In genomic region chr12:31203261-31203660, GRCh38 we compare ENCODE assay signal across 18 cellular contexts.
DNase-seq lines count a peak whose midpoint lies in the region; ATAC-seq, FAIRE-seq and TF ChIP-seq lines count a peak whose summit lies in the region.
"Had no signal": no experiment of that assay in that cellular context is flagged by ENCODE, and none has a peak within 500 bp of the region (broad histone marks: within the 10 kb centered on the region; RNA-seq: fewer than 3 reads in every experiment).

No MANE protein-coding gene starts in this region.

- ATAC-seq in PC-3 (peak; percentile 64), GM21447 (IDR thresholded peaks at IDR 0.05; ENCODE audit: unreplicated experiment) (no peak), left cardiac atrium (no peak)
- ATAC-seq: A549; CD8-positive, alpha-beta T cell; K562 had no signal

- WGBS in suprapubic skin: 78% methylated on average over 1 of the region's 1 CpG

- H3K36me3 ChIP-seq in PC-3 (ENCODE audit: low read depth, low read length): no peaks in the 10 kb centered on the region
- H3K36me3 ChIP-seq in bronchial epithelial cell (ENCODE audit: control insufficient read depth, insufficient read depth, low read length): no peaks in the 10 kb centered on the region
- H3K36me3 ChIP-seq in suprapubic skin: no peaks in the 10 kb centered on the region
- H3K36me3 ChIP-seq: BE2C had no signal

- TF ChIP-seq POLR2A in suprapubic skin (IDR thresholded peaks at IDR 0.05): no peak

- intact Hi-C loops in PC-3 (cut with micrococcal nuclease) (no loop called here), left cardiac atrium (cut with DNase I) (no loop called here)

- no peak for TF ChIP-seq CTCF in PC-3 (conservative IDR thresholded peaks at IDR 0.05; ENCODE audit: low read depth, low read length)
- no peak for TF ChIP-seq CTCF in bronchial epithelial cell (IDR thresholded peaks at IDR 0.05; ENCODE audit: insufficient read depth, low read length, severe bottlenecking)
- no peak for TF ChIP-seq CTCF in suprapubic skin (IDR thresholded peaks at IDR 0.05)

- POLR2A ChIA-PET in PC-3 (lab: Charles Lee; ENCODE audit: unreplicated experiment): no interaction called here

- H3K4me3 ChIP-seq in PC-3 (ENCODE audit: low read length) (no peak overlapping the region), bronchial epithelial cell (ENCODE audit: low read depth, low read length) (no peak overlapping the region), suprapubic skin (no peak overlapping the region)
- H3K4me3 ChIP-seq: A549, GM23248, K562 had no signal

- H3K4me1 ChIP-seq in PC-3 (ENCODE audit: insufficient read depth, low read length) (peaks cover 55% of the 10 kb centered on the region), suprapubic skin (peaks cover 18% of the 10 kb centered on the region)
- H3K4me1 ChIP-seq: BE2C had no signal

- no TSS peak for BruUV-seq in PC-3 (replicated peaks; lab: Mats Ljungman, UMichigan)

- H2AFZ ChIP-seq in PC-3 (ENCODE audit: low read length): no peak overlapping the region; the same call in 1 of the 2 replicates
- H2AFZ ChIP-seq: GM23248 had no signal

- peak overlapping the region; percentile 34 for H3K4me2 ChIP-seq in PC-3 (ENCODE audit: low read length)
- H3K4me2 ChIP-seq: A549 had no signal

- no peaks in the 10 kb centered on the region for H3F3A ChIP-seq in PC-3 (ENCODE audit: low read length, unreplicated experiment)

- no peaks in the 10 kb centered on the region for H3K27me3 ChIP-seq in PC-3 (ENCODE audit: low read length)
- no peaks in the 10 kb centered on the region for H3K27me3 ChIP-seq in bronchial epithelial cell (ENCODE audit: control insufficient read depth, insufficient read depth, low read length)
- peaks cover 3% of the 10 kb centered on the region for H3K27me3 ChIP-seq in suprapubic skin

- CTCF ChIA-PET in PC-3 (lab: Charles Lee): no interaction called here

- no peak for TF ChIP-seq EP300 in suprapubic skin (IDR thresholded peaks at IDR 0.05)

- no peak for FAIRE-seq in bronchial epithelial cell (lab: Jason Lieb, UNC)
- FAIRE-seq: A549, K562 had no signal

- H3K79me2 ChIP-seq in PC-3 (ENCODE audit: low read length): no peaks in the 10 kb centered on the region

- H3K9me2 ChIP-seq in PC-3 (replicated peaks; ENCODE audit: low read length): no peaks in the 10 kb centered on the region

- H3K9ac ChIP-seq in PC-3 (ENCODE audit: low read length): peak overlapping the region; percentile 42
- H3K9ac ChIP-seq: GM23248 had no signal

- H3K27ac ChIP-seq in PC-3 (ENCODE audit: low read length): peak overlapping the region; percentile 76
- H3K27ac ChIP-seq in suprapubic skin: no peak overlapping the region
- H3K27ac ChIP-seq: A549, C4-2B, GM23248 had no signal

- H4K20me1 ChIP-seq in PC-3 (ENCODE audit: low read length): no peaks in the 10 kb centered on the region

- DNase-seq in DMS53 treated with DMSO at 0.1 percent for 48 hours (lab: John Stamatoyannopoulos, UW; ENCODE audit: unreplicated experiment) (peak; percentile 60), PC-3 (peak; percentile 75), bronchial epithelial cell (ENCODE audit: low read depth) (peak; percentile 84), left cardiac atrium (no peak), KG1 (lab: John Stamatoyannopoulos, UW) (no peak), suprapubic skin (ENCODE audit: low spot score in 2 of 2) (no peak)
- DNase-seq: BE2C; CD8-positive, alpha-beta T cell; COR-L47; DMS79; EL; GDM1; GM23248; H7 had no signal

- H3K9me3 ChIP-seq in PC-3 (ENCODE audit: low read length) (no peaks in the 10 kb centered on the region), suprapubic skin (no peaks in the 10 kb centered on the region)
- H3K9me3 ChIP-seq: A549, BE2C had no signal

Comparison
In these comparisons a context has a peak if more than half of its experiments do, and no peak if none do; other contexts are left out.
1. DNase-seq: peak in DMS53 treated with DMSO at 0.1 percent for 48 hours (single experiment), PC-3 (single experiment) and bronchial epithelial cell (single experiment); none in left cardiac atrium (single experiment), KG1 (single experiment) and suprapubic skin (0 of 2).